In the genomic region with DNA sequence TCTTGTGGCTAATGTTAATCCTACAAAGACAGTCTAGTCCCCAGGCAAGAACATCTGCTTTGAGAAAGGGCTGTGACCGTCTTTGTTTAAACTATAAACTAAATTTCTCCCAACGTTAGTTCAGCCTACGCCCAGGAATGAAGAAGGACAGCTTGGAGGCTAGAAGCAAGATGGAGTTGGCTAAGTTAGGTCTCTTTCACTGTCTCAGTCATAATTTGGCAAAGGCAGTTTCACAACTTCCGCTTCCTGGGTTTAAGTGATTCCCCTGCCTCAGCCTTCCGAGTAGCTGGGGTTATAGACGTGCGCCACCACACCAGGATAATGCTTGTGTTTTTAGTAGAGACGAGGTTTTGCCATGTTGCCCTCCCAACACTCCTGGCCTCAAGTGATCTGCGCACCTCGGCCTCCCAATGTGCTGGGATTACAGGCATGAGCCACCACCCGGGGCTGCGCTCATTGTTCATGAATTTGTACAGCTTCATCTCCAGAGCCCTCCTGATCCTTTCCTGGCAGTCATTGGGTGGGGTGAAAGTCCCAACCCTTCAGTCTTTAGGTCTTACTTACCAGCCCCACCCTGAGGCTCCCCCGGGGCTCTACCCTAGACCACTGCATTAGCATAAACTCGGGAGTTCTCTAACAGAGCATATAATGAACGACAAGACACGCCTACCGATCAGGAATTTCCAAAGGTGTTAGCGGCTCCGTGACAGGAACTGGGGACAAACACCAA, we compare ENCODE assay signal across 15 cellular contexts. TPM values are rescaled to one million over a fixed set of nuclear protein-coding genes. Genes with fewer than 3 reads are reported as not detected.
DNase-seq lines count a peak whose midpoint lies in the region; ATAC-seq and TF ChIP-seq lines count a peak whose summit lies in the region.
"Had no signal": no experiment of that assay in that cellular context is flagged by ENCODE, and none has a peak within 500 bp of the region (broad histone marks: within the 10 kb centered on the region; RNA-seq: fewer than 3 reads in every experiment).

No MANE protein-coding gene starts in this region.

- ATAC-seq in GM23338 = no peak; the same call in 1 of the 3 replicates
- ATAC-seq in GM21526 (IDR thresholded peaks at IDR 0.05; ENCODE audit: low FRiP score, unreplicated experiment) = no peak
- no peak for ATAC-seq in WTC11
- ATAC-seq in activated CD4-positive, alpha-beta T cell treated with anti-CD3 and anti-CD28 coated beads for 36 hours = no peak
- ATAC-seq: Right ventricle myocardium inferior had no signal

- intact Hi-C loops in OCI-LY7 (cut with micrococcal nuclease; ENCODE audit: unreplicated experiment) = no loop called here
- intact Hi-C loops in activated CD4-positive, alpha-beta T cell treated with anti-CD3 and anti-CD28 coated beads for 36 hours (cut with DNase I, micrococcal nuclease) = no loop called here

- H3K79me2 ChIP-seq in GM23338 (replicated peaks; ENCODE audit: insufficient read depth) (no peaks in the 10 kb centered on the region), OCI-LY7 (ENCODE audit: insufficient read depth, low read depth, low read length) (peaks cover 6% of the 10 kb centered on the region; the same call in 1 of the 2 replicates)

- H3K9me3 ChIP-seq in OCI-LY7 (ENCODE audit: low read length) = no peaks in the 10 kb centered on the region

- CTCF ChIA-PET in OCI-LY7 (lab: Charles Lee; ENCODE audit: unreplicated experiment) = interaction anchor here (0.5 to 0.6 kb wide), 2 partner anchors 28 to 80 kb away, joined by 3 to 4 read pairs; no protein-coding TSS in a partner anchor
- CTCF ChIA-PET in WTC11 (lab: Charles Lee) = interaction anchor here (0.7 to 6.6 kb wide), 4 partner anchors 8 to 221 kb away, joined by 3 to 59 read pairs (median 7); a partner anchor contains a TSS
- CTCF ChIA-PET in activated CD4-positive, alpha-beta T cell treated with anti-CD3 and anti-CD28 coated beads for 36 hours (lab: Charles Lee) = interaction anchor here (0.7 to 2.7 kb wide), 4 partner anchors 9 to 668 kb away, joined by 3 to 14 read pairs (median 5); no protein-coding TSS in a partner anchor

- no peak overlapping the region for H3K4me3 ChIP-seq in GM23338
- H3K4me3 ChIP-seq in OCI-LY7 (ENCODE audit: low read depth, low read length, poor library complexity, severe bottlenecking) = no peak overlapping the region
- no peak overlapping the region for H3K4me3 ChIP-seq in fibroblast of mammary gland (ENCODE audit: control insufficient read depth, low read depth, low read length)

- no peak overlapping the region for H3K4me3 Mint-ChIP-seq in GM23338
- no peak overlapping the region for H3K4me3 Mint-ChIP-seq in WTC11
- no peak overlapping the region for H3K4me3 Mint-ChIP-seq in activated CD4-positive, alpha-beta T cell treated with anti-CD3 and anti-CD28 coated beads for 36 hours
- H3K4me3 Mint-ChIP-seq: mesothelial cell of epicardium had no signal

- no peak for TF ChIP-seq CTCF in GM23338 (conservative IDR thresholded peaks at IDR 0.05; ENCODE audit: low read depth in 2 of 2)
- no peak for TF ChIP-seq CTCF in OCI-LY7 (conservative IDR thresholded peaks at IDR 0.05; ENCODE audit: low read length)
- no peak for TF ChIP-seq CTCF in fibroblast of mammary gland (conservative IDR thresholded peaks at IDR 0.05; ENCODE audit: control insufficient read depth, insufficient read depth, low read depth, low read length)
- TF ChIP-seq CTCF in WTC11 (IDR thresholded peaks at IDR 0.05) = no peak

- H3K27me3 Mint-ChIP-seq in GM23338 (ENCODE audit: insufficient read depth, low read depth, poor library complexity) (peaks cover 20% of the 10 kb centered on the region), WTC11 (ENCODE audit: low read depth) (no peaks in the 10 kb centered on the region)
- no peaks in the 10 kb centered on the region for H3K27me3 Mint-ChIP-seq in activated CD4-positive, alpha-beta T cell treated with anti-CD3 and anti-CD28 coated beads for 36 hours
- H3K27me3 Mint-ChIP-seq: progenitor cell of endocrine pancreas had no signal

- H3K9me2 ChIP-seq in GM23338 (ENCODE audit: insufficient read depth) (no peaks in the 10 kb centered on the region), OCI-LY7 (ENCODE audit: insufficient read depth, low read length) (no peaks in the 10 kb centered on the region)

- H2AFZ ChIP-seq in GM23338 (no peak overlapping the region), OCI-LY7 (ENCODE audit: low read length) (peak overlapping the region; percentile 64; the same call in 1 of the 2 replicates)

- no peaks in the 10 kb centered on the region for H3K27me3 ChIP-seq in GM23338 (ENCODE audit: insufficient read depth)

- peaks cover 21% of the 10 kb centered on the region for H3F3A ChIP-seq in GM23338 (replicated peaks; ENCODE audit: low read depth)

- H3K4me2 ChIP-seq in GM23338 (peak overlapping the region; percentile 67), OCI-LY7 (ENCODE audit: low read length) (peak overlapping the region; percentile 52)

- DNase-seq in CD1c-positive myeloid dendritic cell (ENCODE audit: extremely low spot score) = peak; percentile 30
- DNase-seq in GM23338 (ENCODE audit: low spot score) = no peak
- DNase-seq in OCI-LY7 (ENCODE audit: low spot score) = peak; percentile 58
- peak; percentile 22 for DNase-seq in fibroblast of mammary gland (ENCODE audit: low read depth)
- no peak for DNase-seq in activated CD4-positive, alpha-beta T cell treated with anti-CD3 and anti-CD28 coated beads, Interleukin-2, amount 50 U/mL, for 1 hour
- no peak for DNase-seq in WTC11 (ENCODE audit: low spot score)
- no peak for DNase-seq in activated CD4-positive, alpha-beta T cell treated with anti-CD3 and anti-CD28 coated beads for 36 hours
- DNase-seq: activated CD4-positive, CD25-positive, alpha-beta regulatory T cell; stimulated activated CD4-positive, alpha-beta T cell treated with anti-CD3 and anti-CD28 coated beads, Interleukin-1b, Interleukin-23, amount 100 ng/mL, for 48 hours; stimulated activated naive CD4-positive, alpha-beta T cell treated with Interleukin-2 at 50 U/mL for 16 hours had no signal

- H3K9me3 Mint-ChIP-seq in GM23338 (no peaks in the 10 kb centered on the region), WTC11 (no peaks in the 10 kb centered on the region)
- H3K9me3 Mint-ChIP-seq in activated CD4-positive, alpha-beta T cell treated with anti-CD3 and anti-CD28 coated beads for 36 hours (ENCODE audit: low read depth) = no peaks in the 10 kb centered on the region
- H3K9me3 Mint-ChIP-seq: mesothelial cell of epicardium had no signal

- H3K36me3 ChIP-seq in GM23338 (ENCODE audit: insufficient read depth) (no peaks in the 10 kb centered on the region; the same call in 1 of the 2 replicates), OCI-LY7 (ENCODE audit: insufficient read depth, low read length) (peaks cover 31% of the 10 kb centered on the region)

- H3K36me3 Mint-ChIP-seq in GM23338 (ENCODE audit: low read depth) (peaks cover 22% of the 10 kb centered on the region), WTC11 (peaks cover 4% of the 10 kb centered on the region)
- H3K36me3 Mint-ChIP-seq in activated CD4-positive, alpha-beta T cell treated with anti-CD3 and anti-CD28 coated beads for 36 hours (ENCODE audit: low read depth) = peaks cover 14% of the 10 kb centered on the region

- peaks cover 3% of the 10 kb centered on the region; the same call in 1 of the 2 replicates for H4K20me1 ChIP-seq in GM23338 (replicated peaks; ENCODE audit: insufficient read depth)
- H4K20me1 ChIP-seq in OCI-LY7 (ENCODE audit: insufficient read depth, low read length) = 0 out of 2 replicates have a peak, but pooled peaks cover 3% of the 10 kb centered on the region

- H3K4me1 ChIP-seq in GM23338 (ENCODE audit: insufficient read depth) (peaks cover 7% of the 10 kb centered on the region), OCI-LY7 (ENCODE audit: insufficient read depth, low read length, poor library complexity, severe bottlenecking) (peaks cover 37% of the 10 kb centered on the region)

- POLR2A ChIA-PET in OCI-LY7 (lab: Charles Lee) (no interaction called here), WTC11 (lab: Charles Lee) (interaction anchor here (1.2 to 1.6 kb wide), 2 partner anchors 14 to 47 kb away, joined by 5 to 6 read pairs; a partner anchor contains a TSS)
- POLR2A ChIA-PET in activated CD4-positive, alpha-beta T cell treated with anti-CD3 and anti-CD28 coated beads for 36 hours (lab: Charles Lee) = interaction anchor here (0.6 kb wide), 2 partner anchors 28 to 1863 kb away, joined by 4 read pairs; no protein-coding TSS in a partner anchor

- peaks cover 19% of the 10 kb centered on the region for H3K4me1 Mint-ChIP-seq in GM23338
- H3K4me1 Mint-ChIP-seq in WTC11 = peaks cover 17% of the 10 kb centered on the region
- no peaks in the 10 kb centered on the region for H3K4me1 Mint-ChIP-seq in activated CD4-positive, alpha-beta T cell treated with anti-CD3 and anti-CD28 coated beads for 36 hours
- H3K4me1 Mint-ChIP-seq: mesothelial cell of epicardium had no signal

- TSS peak; percentile 34 for BruUV-seq in OCI-LY7 (replicated peaks; lab: Mats Ljungman, UMichigan)

- no peak overlapping the region for H3K27ac Mint-ChIP-seq in GM23338
- no peak overlapping the region for H3K27ac Mint-ChIP-seq in WTC11
- no peak overlapping the region for H3K27ac Mint-ChIP-seq in activated CD4-positive, alpha-beta T cell treated with anti-CD3 and anti-CD28 coated beads for 36 hours
- H3K27ac Mint-ChIP-seq: mesothelial cell of epicardium, progenitor cell of endocrine pancreas had no signal

- no peak overlapping the region for H3K27ac ChIP-seq in GM23338 (ENCODE audit: low read depth)
- H3K27ac ChIP-seq in OCI-LY7 (ENCODE audit: low read depth, low read length, poor library complexity, severe bottlenecking) = peak overlapping the region; percentile 76

RNA-seq across cellular contexts. Expression of a gene that starts 4.9 kb away (rescaled TPM):
- total RNA-seq in GM23338 (2014; rRNA removed; shearing (Covaris generic)) = 0.31 and 1.5 TPM in 2 replicates
- polyA plus RNA-seq in GM23338 (2016; fragmentation: Nextera tagmentation; extraction: Ambion mirVana) = 0.71 and 0.78 TPM in 2 replicates
- total RNA-seq in OCI-LY7 (2014; rRNA removed; shearing (Covaris generic)) = not detected in 2 replicates
- total RNA-seq in OCI-LY7 (2022) (0.38 and 0.55 TPM in 2 replicates), WTC11 (2021) (0.57 to 1.1 TPM (median 0.82 TPM) in 3 replicates)
- total RNA-seq in activated CD4-positive, alpha-beta T cell treated with anti-CD3 and anti-CD28 coated beads for 36 hours = not detected
- total RNA-seq: bronchial epithelial cell, progenitor cell of endocrine pancreas, Right ventricle myocardium inferior had no signal

RNA-seq across cellular contexts. Expression of a gene that starts 7.9 kb away (rescaled TPM):
- total RNA-seq in GM23338 (2014; rRNA removed; shearing (Covaris generic)) = 144 and 170 TPM in 2 replicates
- 253 and 313 TPM in 2 replicates for polyA plus RNA-seq in GM23338 (2016; fragmentation: Nextera tagmentation; extraction: Ambion mirVana)
- total RNA-seq in OCI-LY7 (2014; rRNA removed; shearing (Covaris generic)) = 52.4 and 65.2 TPM in 2 replicates
- total RNA-seq in OCI-LY7 (2022) (185 and 208 TPM in 2 replicates), WTC11 (2021) (164 to 200 TPM (median 170 TPM) in 3 replicates)
- total RNA-seq in activated CD4-positive, alpha-beta T cell treated with anti-CD3 and anti-CD28 coated beads for 36 hours = 100 to 1,000 TPM; 180 to 242 TPM

RNA-seq across cellular contexts. Expression of a gene that starts 39.5 kb away (rescaled TPM):
- 258 and 313 TPM in 2 replicates for total RNA-seq in GM23338 (2014; rRNA removed; shearing (Covaris generic))
- 171 and 204 TPM in 2 replicates for polyA plus RNA-seq in GM23338 (2016; fragmentation: Nextera tagmentation; extraction: Ambion mirVana)
- total RNA-seq in OCI-LY7 (2014; rRNA removed; shearing (Covaris generic)) = 145 and 177 TPM in 2 replicates
- 277 and 278 TPM in 2 replicates for total RNA-seq in OCI-LY7 (2022)
- total RNA-seq in WTC11 (2021) = 185 to 228 TPM (median 197 TPM) in 3 replicates
- total RNA-seq in activated CD4-positive, alpha-beta T cell treated with anti-CD3 and anti-CD28 coated beads for 36 hours = 100 to 1,000 TPM; 180 to 190 TPM

RNA-seq across cellular contexts. Expression of a gene that starts 47.7 kb away (rescaled TPM):
- 59.5 and 72.9 TPM in 2 replicates for total RNA-seq in GM23338 (2014; rRNA removed; shearing (Covaris generic))
- polyA plus RNA-seq in GM23338 (2016; fragmentation: Nextera tagmentation; extraction: Ambion mirVana) = 39.3 and 55.5 TPM in 2 replicates
- 75.1 and 117 TPM in 2 replicates for total RNA-seq in OCI-LY7 (2014; rRNA removed; shearing (Covaris generic))
- 91.9 and 95.1 TPM in 2 replicates for total RNA-seq in OCI-LY7 (2022)
- total RNA-seq in WTC11 (2021) = 62.8 to 73.0 TPM (median 66.2 TPM) in 3 replicates
- 10 to 100 TPM; 74.3 to 89.6 TPM for total RNA-seq in activated CD4-positive, alpha-beta T cell treated with anti-CD3 and anti-CD28 coated beads for 36 hours

Comparison
In these comparisons a context has a peak if more than half of its experiments do, and no peak if none do; other contexts are left out.
1. DNase-seq: peak in CD1c-positive myeloid dendritic cell (single experiment), OCI-LY7 (single experiment) and fibroblast of mammary gland (single experiment); none in GM23338 (single experiment), activated CD4-positive, alpha-beta T cell treated with anti-CD3 and anti-CD28 coated beads, Interleukin-2, amount 50 U/mL, for 1 hour (single experiment), WTC11 (single experiment) and activated CD4-positive, alpha-beta T cell treated with anti-CD3 and anti-CD28 coated beads for 36 hours (single experiment).